In genomic region chr20:22333885-22334545, GRCh38 we compare ENCODE assay signal across 8 cellular contexts.
A peak's percentile ranks its signal among the peaks of the same experiment; 100 is the strongest.
DNase-seq lines count a peak whose midpoint lies in the region; ATAC-seq and TF ChIP-seq lines count a peak whose summit lies in the region.

No MANE protein-coding gene starts in this region.

- no TSS peak for BruUV-seq in PC-9 (replicated peaks; lab: Mats Ljungman, UMichigan)

- H3K9me2 ChIP-seq in PC-9 (ENCODE audit: insufficient read depth), result no peaks in the 10 kb centered on the region

- H3K27ac ChIP-seq in PC-9 (no peak overlapping the region), spleen (no peak overlapping the region)

- H3K4me1 ChIP-seq in PC-9 (replicated peaks; ENCODE audit: insufficient read depth) (no peaks in the 10 kb centered on the region), spleen (peaks cover 0 to under 1% (median 0%) of the 10 kb centered on the region in 6 donors)

- H3K4me2 ChIP-seq in PC-9, result no peak overlapping the region

- TF ChIP-seq CTCF in PC-9 (conservative IDR thresholded peaks at IDR 0.05), result peak; percentile 85
- peak in 9 of 11 experiments; percentile 33 to 78 (median 65) for TF ChIP-seq CTCF in spleen (IDR thresholded peaks at IDR 0.05 in 8 of 11, conservative IDR thresholded peaks at IDR 0.05 in 3 of 11)

- H4K20me1 ChIP-seq in PC-9 (ENCODE audit: insufficient read depth), result no peaks in the 10 kb centered on the region

- H3K27me3 ChIP-seq in PC-9 (ENCODE audit: insufficient read depth, low read depth) (peaks cover 47% of the 10 kb centered on the region), spleen (replicated peaks in 1 of 7) (peaks cover 0 to 44% (median 0%) of the 10 kb centered on the region in 7 donors)

- in situ Hi-C loops in KBM-7 (cut with MboI; ENCODE audit: low pct_unique_long_range_greater_than_20kb, low sequenced_read_pairs), result loop anchor here (25.0 kb wide), 2 partner anchors 353 to 1003 kb away; no protein-coding TSS in a partner anchor

- CTCF ChIA-PET in PC-9 (lab: Charles Lee), result interaction anchor here (0.6 to 1.0 kb wide), 3 partner anchors 9 to 441 kb away, joined by 3 to 4 read pairs (median 3); no protein-coding TSS in a partner anchor

- no peak for TF ChIP-seq POLR2A in spleen (IDR thresholded peaks at IDR 0.05)

- H3K79me2 ChIP-seq in PC-9 (ENCODE audit: low read depth), result no peaks in the 10 kb centered on the region

- intact Hi-C loops in PC-9 (cut with micrococcal nuclease; ENCODE audit: unreplicated experiment), result loop anchor here (1.0 to 10.0 kb wide), 3 partner anchors 350 to 871 kb away; partner anchors contain the start of gene THBD
- intact Hi-C loops in spleen (cut with DNase I; ENCODE audit: low total_unique reads), result no loop called here

- H3K9me3 ChIP-seq in PC-9 (ENCODE audit: insufficient read depth, low read depth), result no peaks in the 10 kb centered on the region
- H3K9me3 ChIP-seq in spleen, result no peaks in the 10 kb centered on the region

- DNase-seq in ELF-1 (ENCODE audit: low read depth, low spot score), result peak; percentile 75
- DNase-seq in KBM-7, result peak; percentile 63
- peak in 1 of 2 experiments; percentile 65 for DNase-seq in PC-9
- DNase-seq in astrocyte of the hippocampus (ENCODE audit: low read depth, low spot score), result peak; percentile 64
- DNase-seq in iPS DF 19.7 (ENCODE audit: low read depth, low spot score), result peak; percentile 28
- DNase-seq in spleen, result no peak

- WGBS in spleen, 5 donors, result 41 to 45% (median 42%) methylated on average over 19 of the region's 19 CpGs

- H2AFZ ChIP-seq in PC-9, result no peak overlapping the region

- H3F3A ChIP-seq in PC-9 (ENCODE audit: insufficient read depth, low read depth), result no peaks in the 10 kb centered on the region

- POLR2A ChIA-PET in PC-9 (lab: Charles Lee; ENCODE audit: unreplicated experiment), result interaction anchor here (0.7 kb wide), 1 partner anchor 106 kb away, joined by 4 read pairs; no protein-coding TSS in a partner anchor

- H3K4me3 ChIP-seq in PC-9, result no peak overlapping the region
- H3K4me3 ChIP-seq in spleen, result no peak overlapping the region

- H3K36me3 ChIP-seq in PC-9 (ENCODE audit: low read depth) (no peaks in the 10 kb centered on the region), spleen (no peaks in the 10 kb centered on the region)

- ATAC-seq in GM21528 (IDR thresholded peaks at IDR 0.05; ENCODE audit: low FRiP score, unreplicated experiment) (peak; percentile 74), GM21423 (IDR thresholded peaks at IDR 0.05; ENCODE audit: unreplicated experiment) (no peak)
